8 cellular contexts compared by ENCODE assay signal in the genomic region with DNA sequence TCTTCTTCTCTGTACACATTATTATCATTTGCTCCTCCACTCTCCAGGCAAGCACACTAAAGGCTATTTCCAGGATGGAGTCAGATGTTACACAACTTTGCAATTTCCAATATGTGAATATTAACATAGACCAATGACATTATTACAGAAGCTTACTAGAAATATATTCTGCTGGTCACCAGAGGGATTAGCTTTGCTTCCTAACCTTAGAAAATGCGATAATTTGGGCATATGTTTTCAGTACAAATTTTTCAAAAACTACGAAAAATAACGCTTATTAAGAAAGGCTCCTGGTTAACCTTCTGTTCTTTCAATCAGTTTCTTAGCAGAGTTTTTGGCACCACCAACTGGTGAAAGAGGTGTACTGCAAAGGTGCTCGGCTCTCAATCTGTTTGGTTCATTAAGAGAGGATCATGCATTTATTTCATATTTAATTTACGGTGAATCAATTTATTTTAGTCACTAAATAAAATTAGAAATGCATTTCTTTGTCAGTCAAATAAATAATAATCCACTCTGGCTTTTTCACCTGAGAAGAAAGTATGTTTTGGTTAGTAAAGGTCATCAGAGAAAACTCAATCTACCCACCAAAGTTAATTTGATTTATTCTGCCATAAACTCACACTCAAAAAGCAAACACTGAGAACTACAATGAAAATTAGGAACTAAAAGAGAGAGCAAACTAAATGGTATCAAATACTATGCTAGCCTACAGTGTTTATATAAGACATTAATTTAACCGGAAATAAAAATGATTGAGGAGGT. TPM values are rescaled to one million over a fixed set of nuclear protein-coding genes. Genes with fewer than 3 reads are reported as not detected.
DNase-seq lines count a peak whose midpoint lies in the region; ATAC-seq and TF ChIP-seq lines count a peak whose summit lies in the region.

No MANE protein-coding gene starts in this region.

- H4K20me1 ChIP-seq in OCI-LY3 (ENCODE audit: insufficient read depth, low read length), result no peaks in the 10 kb centered on the region
- H4K20me1 ChIP-seq in neural cell (ENCODE audit: insufficient read depth), result no peaks in the 10 kb centered on the region

- ATAC-seq in esophagus mucosa (peak; percentile 55), HG02571 (IDR thresholded peaks at IDR 0.05; ENCODE audit: unreplicated experiment) (no peak)

- no peaks in the 10 kb centered on the region for H3K27me3 ChIP-seq in HL-60 (ENCODE audit: insufficient read depth, poor library complexity, severe bottlenecking)
- no peaks in the 10 kb centered on the region for H3K27me3 ChIP-seq in OCI-LY3 (ENCODE audit: low read depth, low read length)
- no peaks in the 10 kb centered on the region for H3K27me3 ChIP-seq in neural cell (ENCODE audit: insufficient read depth, low read depth, low read length)
- H3K27me3 ChIP-seq in stomach, result no peaks in the 10 kb centered on the region

- H2AFZ ChIP-seq in OCI-LY3 (ENCODE audit: low read depth, low read length) (no peak overlapping the region), neural cell (ENCODE audit: low read depth, low read length) (no peak overlapping the region)

- TF ChIP-seq CTCF in HL-60 (IDR thresholded peaks at IDR 0.05; ENCODE audit: insufficient read depth, low read length), result peak; percentile 76
- peak; percentile 94 for TF ChIP-seq CTCF in OCI-LY3 (IDR thresholded peaks at IDR 0.05; ENCODE audit: low read depth, low read length)
- peak; percentile 90 for TF ChIP-seq CTCF in neural cell (IDR thresholded peaks at IDR 0.05; ENCODE audit: poor library complexity, severe bottlenecking)
- TF ChIP-seq CTCF in stomach (IDR thresholded peaks at IDR 0.05), result peak in 6 of 7 experiments; percentile 37 to 94 (median 87)

- H3K27ac ChIP-seq in HL-60 (replicated peaks) (no peak overlapping the region), OCI-LY3 (ENCODE audit: low read length) (no peak overlapping the region), neural cell (ENCODE audit: low read length) (no peak overlapping the region), stomach (no peak overlapping the region)

- TF ChIP-seq EP300 in neural cell (conservative IDR thresholded peaks at IDR 0.05; ENCODE audit: poor library complexity, severe bottlenecking), result no peak
- TF ChIP-seq EP300 in stomach (IDR thresholded peaks at IDR 0.05), result no peak

- intact Hi-C loops in stomach (cut with DNase I; ENCODE audit: low total_unique reads), result loop anchor here (5.0 kb wide), 1 partner anchor 888 kb away; no protein-coding TSS in a partner anchor

- H3K79me2 ChIP-seq in OCI-LY3 (ENCODE audit: low read length) (no peaks in the 10 kb centered on the region), neural cell (replicated peaks; ENCODE audit: insufficient read depth, low read length) (no peaks in the 10 kb centered on the region)

- 16 to 17% (median 16%) methylated on average over 6 of the region's 6 CpGs for WGBS in stomach, 5 donors

- H3K4me2 ChIP-seq in OCI-LY3 (ENCODE audit: low read length), result peak overlapping the region; percentile 44
- H3K4me2 ChIP-seq in neural cell (ENCODE audit: low read length), result no peak overlapping the region

- no peak for TF ChIP-seq POLR2A in stomach (IDR thresholded peaks at IDR 0.05)

- H3K9ac ChIP-seq in OCI-LY3 (ENCODE audit: low read length), result no peak overlapping the region
- no peak overlapping the region for H3K9ac ChIP-seq in neural cell (ENCODE audit: low read length)

- no peaks in the 10 kb centered on the region for H3K36me3 ChIP-seq in OCI-LY3 (replicated peaks; ENCODE audit: low read depth, low read length)
- no peaks in the 10 kb centered on the region for H3K36me3 ChIP-seq in neural cell (ENCODE audit: insufficient read depth, low read length)
- H3K36me3 ChIP-seq in stomach, result no peaks in the 10 kb centered on the region

- DNase-seq in DMS 273 treated with DMSO at 0.1 percent for 48 hours (lab: John Stamatoyannopoulos, UW), result peak; percentile 54
- DNase-seq in HL-60 (ENCODE audit: low read depth in 1 of 2, low spot score in 1 of 2), result peak; percentile 28 to 52
- DNase-seq in activated CD8-positive, alpha-beta memory T cell treated with anti-CD3 and anti-CD28 coated beads, Interleukin-2, amount 50 U/mL, for 48 hours, result peak; percentile 67
- peak; percentile 67 for DNase-seq in stomach

- H3K4me3 ChIP-seq in HL-60 (replicated peaks; ENCODE audit: insufficient read depth, low read length) (no peak overlapping the region), OCI-LY3 (ENCODE audit: low read length) (no peak overlapping the region), neural cell (ENCODE audit: low read length) (no peak overlapping the region), stomach (no peak overlapping the region)

- peak; percentile 95 for TF ChIP-seq RAD21 in neural cell (conservative IDR thresholded peaks at IDR 0.05)

- H3K4me1 ChIP-seq in OCI-LY3 (ENCODE audit: low read length) (peaks cover 3% of the 10 kb centered on the region; the same call in 1 of the 2 replicates), stomach (peaks cover 8 to 28% (median 12%) of the 10 kb centered on the region in 4 donors)

- no peaks in the 10 kb centered on the region for H3K9me2 ChIP-seq in neural cell (ENCODE audit: insufficient read depth, low read length)

- no peaks in the 10 kb centered on the region for H3F3A ChIP-seq in neural cell (ENCODE audit: insufficient read depth, low read length, poor library complexity, severe bottlenecking)

- H3K9me3 ChIP-seq in OCI-LY3 (ENCODE audit: insufficient read depth, low read length), result no peaks in the 10 kb centered on the region
- no peaks in the 10 kb centered on the region for H3K9me3 ChIP-seq in neural cell (ENCODE audit: low read length)
- no peaks in the 10 kb centered on the region for H3K9me3 ChIP-seq in stomach

TF ChIP-seq in neural cell, 6 proteins besides CTCF, POLR2A, EP300 and RAD21:
- TF ChIP-seq SMC3 (conservative IDR thresholded peaks at IDR 0.05; ENCODE audit: poor library complexity) (peak; percentile 93), POLR2AphosphoS5 (IDR thresholded peaks at IDR 0.05) (no peak)

RNA-seq across cellular contexts. Expression of gene EFCAB11, which starts 39.2 kb away (rescaled TPM):
- 9.0 TPM for total RNA-seq in esophagus mucosa
- polyA plus RNA-seq in neural cell, result 7.9 and 10.2 TPM in 2 replicates
- 5.1 and 7.6 TPM in 2 replicates for polyA minus RNA-seq in neural cell
- 10 to 100 TPM in 3 of 5 donors, 1 to 10 TPM in 2; 9.6 to 20.4 (median 10.3) TPM for total RNA-seq in stomach
- polyA plus RNA-seq in stomach, result 10 to 100 TPM in 1 of 3 donors, 1 to 10 TPM in 2; 4.5 to 10.5 (median 4.6) TPM

RNA-seq across cellular contexts. Expression of gene TDP1, which starts 40.4 kb away (rescaled TPM):
- total RNA-seq in esophagus mucosa (18.6 TPM), stomach (100 to 1,000 TPM in 1 of 5 donors, 10 to 100 TPM in 3, 1 to 10 TPM in 1; 2.6 to 127 (median 26.8) TPM)
- polyA plus RNA-seq in neural cell (29.1 and 45.1 TPM in 2 replicates), stomach (1 to 10 TPM; 3.4 to 5.9 (median 3.6) TPM)
- 54.0 and 62.4 TPM in 2 replicates for polyA minus RNA-seq in neural cell
